Comparison of ENCODE assay signal across 26 cellular contexts in genomic region chr2:159251296-159252173, GRCh38. TPM values are rescaled to one million over a fixed set of nuclear protein-coding genes. Genes with fewer than 3 reads are reported as not detected.
DNase-seq lines count a peak whose midpoint lies in the region; TF ChIP-seq lines count a peak whose summit lies in the region.
"Had no signal": no experiment of that assay in that cellular context is flagged by ENCODE, and none has a peak within 500 bp of the region (broad histone marks: within the 10 kb centered on the region; RNA-seq: fewer than 3 reads in every experiment).

No MANE protein-coding gene starts in this region.

- no peaks in the 10 kb centered on the region for H3K4me1 Mint-ChIP-seq in type B pancreatic cell (ENCODE audit: unreplicated experiment)
- H3K4me1 Mint-ChIP-seq: CD8-positive, alpha-beta memory T cell had no signal

- DNase-seq in NCI-H1436 (lab: John Stamatoyannopoulos, UW) (peak; percentile 41), NCI-H1436 treated with DMSO at 0.1 percent for 48 hours (lab: John Stamatoyannopoulos, UW) (no peak), RPMI7951 (ENCODE audit: low read depth) (peak; percentile 76), fibroblast of gingiva (ENCODE audit: low read depth) (peak; percentile 22), type B pancreatic cell (ENCODE audit: extremely low spot score, unreplicated experiment) (no peak), NCI-H1930 (lab: John Stamatoyannopoulos, UW) (no peak), ACHN (no peak), DMS53 (lab: John Stamatoyannopoulos, UW) (no peak)
- DNase-seq: activated CD4-positive, CD25-positive, alpha-beta regulatory T cell treated with anti-CD3 and anti-CD28 coated beads, Interleukin-2, amount 50 U/mL, for 72 hours; activated CD8-positive, alpha-beta T cell treated with anti-CD3 and anti-CD28 coated beads for 36 hours; activated effector memory CD4-positive, alpha-beta T cell treated with anti-CD3 and anti-CD28 coated beads, Interleukin-2, amount 50 U/mL, for 16 hours; body of pancreas; CD8-positive, alpha-beta memory T cell; DMS79 treated with DMSO at 0.1 percent for 48 hours; KBM-7; midbrain; naive thymus-derived CD8-positive, alpha-beta T cell; NCI-H1417 treated with DMSO at 0.1 percent for 48 hours; NCI-H2171; NCI-H510A treated with DMSO at 0.1 percent for 48 hours; PC-3; SHP77 treated with DMSO at 0.1 percent for 48 hours; stimulated activated CD4-positive, alpha-beta T cell treated with anti-CD3 and anti-CD28 coated beads, Interleukin-12 subunit alpha, Interleukin-12 subunit beta, amount 100 ng/mL, for 4 hours; stimulated activated CD4-positive, alpha-beta T cell treated with anti-CD3 and anti-CD28 coated beads, Interleukin-4, amount 100 ng/mL, for 24 hours; stimulated activated naive CD4-positive, alpha-beta T cell; testis had no signal

- H3K27ac Mint-ChIP-seq in type B pancreatic cell = peak overlapping the region; percentile 36
- H3K27ac Mint-ChIP-seq: activated CD8-positive, alpha-beta T cell treated with anti-CD3 and anti-CD28 coated beads for 36 hours had no signal

- no peak for TF ChIP-seq CTCF in type B pancreatic cell (conservative IDR thresholded peaks at IDR 0.05)

- no peaks in the 10 kb centered on the region for H3K27me3 Mint-ChIP-seq in type B pancreatic cell
- H3K27me3 Mint-ChIP-seq: activated CD8-positive, alpha-beta T cell treated with anti-CD3 and anti-CD28 coated beads for 36 hours; CD8-positive, alpha-beta memory T cell; naive thymus-derived CD8-positive, alpha-beta T cell had no signal

- in situ Hi-C loops in ACHN (cut with HindIII; ENCODE audit: low pct_ligation_motif_present, low pct_unique_long_range_greater_than_20kb, low sequenced_read_pairs) = no loop called here

- no peaks in the 10 kb centered on the region for H3K9me3 Mint-ChIP-seq in type B pancreatic cell
- H3K9me3 Mint-ChIP-seq: activated CD8-positive, alpha-beta T cell treated with anti-CD3 and anti-CD28 coated beads for 36 hours had no signal

- H3K36me3 Mint-ChIP-seq in type B pancreatic cell = peaks cover 35% of the 10 kb centered on the region

- no peak overlapping the region for H3K4me3 Mint-ChIP-seq in type B pancreatic cell
- H3K4me3 Mint-ChIP-seq: activated CD8-positive, alpha-beta T cell treated with anti-CD3 and anti-CD28 coated beads for 36 hours; CD8-positive, alpha-beta memory T cell; naive thymus-derived CD8-positive, alpha-beta T cell had no signal

RNA-seq across cellular contexts. Expression of gene WDSUB1, which starts 35.0 kb away (rescaled TPM):
- total RNA-seq in RPMI7951 (2014; rRNA removed; shearing (Covaris generic)) = 5.8 and 7.3 TPM in 2 replicates
- 9.5 and 11.6 TPM in 2 replicates for total RNA-seq in type B pancreatic cell (ENCODE audit: low replicate concordance)

Comparison
In these comparisons a context has a peak if more than half of its experiments do, and no peak if none do; other contexts are left out.
1. DNase-seq: peak in NCI-H1436 (single experiment), RPMI7951 (single experiment) and fibroblast of gingiva (single experiment); none in NCI-H1436 treated with DMSO at 0.1 percent for 48 hours (single experiment), type B pancreatic cell (single experiment), NCI-H1930 (0 of 2), ACHN (single experiment) and DMS53 (single experiment).